In genomic region chr19:6095760-6096159, GRCh38 we compare ENCODE assay signal across 22 cellular contexts. TPM values are rescaled to one million over a fixed set of nuclear protein-coding genes. Genes with fewer than 3 reads are reported as not detected.
A peak's percentile ranks its signal among the peaks of the same experiment; 100 is the strongest.
DNase-seq lines count a peak whose midpoint lies in the region; ATAC-seq and TF ChIP-seq lines count a peak whose summit lies in the region.
"Had no signal": no experiment of that assay in that cellular context is flagged by ENCODE, and none has a peak within 500 bp of the region (broad histone marks: within the 10 kb centered on the region; RNA-seq: fewer than 3 reads in every experiment).

No MANE protein-coding gene starts in this region.

- H3K4me1 ChIP-seq in gastroesophageal sphincter, result peaks cover 20 to 94% (median 46%) of the 10 kb centered on the region in 3 donors
- peaks cover 67% of the 10 kb centered on the region for H3K4me1 ChIP-seq in stomach smooth muscle (ENCODE audit: control insufficient read depth, insufficient read depth, low read length)
- H3K4me1 ChIP-seq in mucosa of descending colon (ENCODE audit: low read depth), result peaks cover 15% of the 10 kb centered on the region

- H3K36me3 ChIP-seq in gastroesophageal sphincter, result no peaks in the 10 kb centered on the region
- no peaks in the 10 kb centered on the region for H3K36me3 ChIP-seq in stomach smooth muscle (ENCODE audit: control insufficient read depth in 2 of 2, insufficient read depth in 2 of 2, low read length in 2 of 2)
- H3K36me3 ChIP-seq in mucosa of descending colon (ENCODE audit: low read depth), result no peaks in the 10 kb centered on the region

- no peak for TF ChIP-seq POLR2A in gastroesophageal sphincter (IDR thresholded peaks at IDR 0.05)

- no peaks in the 10 kb centered on the region for H3K27me3 ChIP-seq in gastroesophageal sphincter
- H3K27me3 ChIP-seq in stomach smooth muscle (ENCODE audit: control insufficient read depth in 1 of 2, insufficient read depth in 2 of 2, low read length in 2 of 2), result no peaks in the 10 kb centered on the region

- DNase-seq in NCI-H524 (lab: John Stamatoyannopoulos, UW) (peak; percentile 60 to 90), NCI-H524 treated with DMSO at 0.1 percent for 48 hours (lab: John Stamatoyannopoulos, UW) (no peak), NCI-H2171 (lab: John Stamatoyannopoulos, UW) (peak; percentile 86), mucosa of descending colon (no peak), AG20443 (ENCODE audit: low spot score) (no peak)
- DNase-seq: Caco-2; CD4-positive, CD25-positive, alpha-beta regulatory T cell; GF-D8; H9; NCI-H1417; NCI-H2029; NCI-H774; SIG-M5 had no signal

- ATAC-seq in gastroesophageal sphincter (no peak), GM18867 (IDR thresholded peaks at IDR 0.05; ENCODE audit: unreplicated experiment) (no peak), mucosa of descending colon (no peak)
- ATAC-seq: SK-N-SH treated with all-trans-retinoic acid at 6 μM for 48 hours had no signal

- H3K4me3 ChIP-seq in gastroesophageal sphincter, result no peak overlapping the region
- H3K4me3 ChIP-seq in stomach smooth muscle (ENCODE audit: low read length in 2 of 2), result no peak overlapping the region
- H3K4me3 ChIP-seq in mucosa of descending colon, result no peak overlapping the region

- WGBS in gastroesophageal sphincter (ENCODE audit: low coverage in 1 of 2), 2 donors, result 55 to 76% methylated on average over 4 of the region's 4 CpGs

- intact Hi-C loops in mucosa of descending colon (cut with DNase I, micrococcal nuclease), result no loop called here

- H3K9ac ChIP-seq in stomach smooth muscle (ENCODE audit: low read length in 2 of 2), result no peak overlapping the region
- H3K9ac ChIP-seq: KMS-11 had no signal

- no peak for TF ChIP-seq EP300 in gastroesophageal sphincter (IDR thresholded peaks at IDR 0.05)

- peak overlapping the region; percentile 1 to 97 (median 60) for H3K27ac ChIP-seq in gastroesophageal sphincter
- H3K27ac ChIP-seq in stomach smooth muscle (ENCODE audit: low read length), result peak overlapping the region; percentile 4
- H3K27ac ChIP-seq: 22Rv1, HL-60, KMS-11 had no signal

- TF ChIP-seq CTCF in gastroesophageal sphincter (IDR thresholded peaks at IDR 0.05) (no peak), mucosa of descending colon (IDR thresholded peaks at IDR 0.05) (no peak)

- H3K9me3 ChIP-seq in gastroesophageal sphincter (no peaks in the 10 kb centered on the region), stomach smooth muscle (ENCODE audit: control insufficient read depth in 2 of 2, low read length in 2 of 2) (no peaks in the 10 kb centered on the region), mucosa of descending colon (no peaks in the 10 kb centered on the region)
- H3K9me3 ChIP-seq: Caco-2 had no signal

RNA-seq across cellular contexts. Expression of gene RFX2, which starts 14.5 kb away (rescaled TPM):
- total RNA-seq in gastroesophageal sphincter (10 to 100 TPM; 18.7 to 49.1 (median 37.6) TPM), mucosa of descending colon (10 to 100 TPM in 1 of 3 donors, 1 to 10 TPM in 2; 5.6 to 14.6 (median 7.2) TPM)

RNA-seq across cellular contexts. Expression of gene ACSBG2, which starts 39.7 kb away (rescaled TPM):
- total RNA-seq in gastroesophageal sphincter (1 to 10 TPM in 2 of 4 donors, under 1 TPM in 1, not detected in 1; 0.47 to 2.0 (median 1.6) TPM), mucosa of descending colon (not detected)
- total RNA-seq: Caco-2; CD4-positive, CD25-positive, alpha-beta regulatory T cell; H9; HT1080; RPMI7951 had no signal

Comparison
In these comparisons a context has a peak if more than half of its experiments do, and no peak if none do; other contexts are left out.
1. DNase-seq: peak in NCI-H524 (2 of 2) and NCI-H2171 (single experiment); none in NCI-H524 treated with DMSO at 0.1 percent for 48 hours (single experiment), mucosa of descending colon (0 of 3) and AG20443 (single experiment).